In the genomic region with DNA sequence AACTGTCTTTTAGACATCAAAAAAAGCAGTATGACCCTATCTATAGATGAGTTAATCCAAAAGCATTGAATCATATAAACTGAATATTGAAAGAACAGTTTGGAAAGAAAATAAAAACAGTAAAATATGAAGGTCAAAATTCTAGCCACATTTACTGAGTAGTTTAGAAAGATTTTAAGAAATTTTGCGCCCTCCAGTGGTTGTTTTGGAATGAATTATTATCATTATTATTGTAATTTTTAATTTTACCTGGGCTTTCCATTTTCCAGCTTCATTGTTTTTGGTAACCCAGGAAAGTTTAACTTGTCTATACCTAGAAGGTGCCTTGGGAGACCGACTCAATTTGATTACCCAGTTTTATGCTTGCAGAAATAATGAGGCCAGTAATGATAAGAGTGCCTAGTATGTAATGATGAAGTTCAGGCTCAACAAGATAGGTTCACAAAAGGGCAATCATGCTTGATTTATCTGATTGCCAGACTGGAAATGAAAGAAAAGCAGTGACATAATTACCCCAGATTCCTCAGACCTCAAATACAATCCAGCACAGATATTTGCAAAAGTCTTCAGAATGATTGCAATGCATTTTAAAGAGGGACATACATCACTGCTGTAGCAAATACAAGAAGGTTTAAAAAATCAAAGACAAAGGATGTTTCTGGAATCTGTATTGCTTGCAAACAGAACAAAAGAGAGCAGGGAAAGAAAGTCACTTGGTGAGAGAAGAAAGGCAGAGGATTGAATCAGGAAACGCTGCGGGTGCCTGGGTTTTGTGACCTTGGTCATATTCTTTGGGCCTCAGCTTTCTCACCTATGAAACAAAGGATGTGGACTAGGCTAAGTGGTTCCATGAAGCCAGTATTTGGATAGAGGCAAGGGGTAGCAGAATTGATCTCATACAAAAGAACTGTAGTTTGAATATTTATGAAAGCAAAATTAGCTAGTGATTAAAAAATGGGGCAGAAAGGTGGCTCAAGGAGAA, we compare ENCODE assay signal across 8 cellular contexts.
DNase-seq lines count a peak whose midpoint lies in the region; ATAC-seq, FAIRE-seq and TF ChIP-seq lines count a peak whose summit lies in the region.

No MANE protein-coding gene starts in this region.

- POLR2A ChIA-PET in A549 (lab: Yijun Ruan, JAX) = interaction anchor here (0.7 kb wide), 1 partner anchor 78 kb away, joined by 4 read pairs; no protein-coding TSS in a partner anchor
- POLR2A ChIA-PET in PC-3 (lab: Charles Lee; ENCODE audit: unreplicated experiment) = no interaction called here

- no peaks in the 10 kb centered on the region for H3K79me2 ChIP-seq in GM23338 (replicated peaks; ENCODE audit: insufficient read depth)
- H3K79me2 ChIP-seq in PC-3 (ENCODE audit: low read length) = no peaks in the 10 kb centered on the region

- H3K9ac ChIP-seq in PC-3 (ENCODE audit: low read length) = no peak overlapping the region

- H3K27me3 Mint-ChIP-seq in GM23338 (ENCODE audit: insufficient read depth, low read depth, poor library complexity) = peaks cover 2% of the 10 kb centered on the region
- peaks cover 11% of the 10 kb centered on the region for H3K27me3 Mint-ChIP-seq in stimulated activated naive CD8-positive, alpha-beta T cell treated with anti-CD3 and anti-CD28 coated beads, Interleukin-15, amount 100 ng/mL, for 72 hours

- H3K27ac ChIP-seq in A549 (no peak overlapping the region), GM23338 (ENCODE audit: low read depth) (no peak overlapping the region), PC-3 (ENCODE audit: low read length) (no peak overlapping the region)

- FAIRE-seq in A549 (lab: Jason Lieb, UNC) = no peak

- H3K36me3 ChIP-seq in GM23338 (ENCODE audit: insufficient read depth) = no peaks in the 10 kb centered on the region
- no peaks in the 10 kb centered on the region for H3K36me3 ChIP-seq in PC-3 (ENCODE audit: low read depth, low read length)

- H3K4me2 ChIP-seq in A549 = no peak overlapping the region
- H3K4me2 ChIP-seq in GM23338 = no peak overlapping the region
- H3K4me2 ChIP-seq in PC-3 (ENCODE audit: low read length) = no peak overlapping the region

- H3F3A ChIP-seq in GM23338 (replicated peaks; ENCODE audit: low read depth) (no peaks in the 10 kb centered on the region), PC-3 (ENCODE audit: low read length, unreplicated experiment) (no peaks in the 10 kb centered on the region)

- no peak for TF ChIP-seq EP300 in A549 (IDR thresholded peaks at IDR 0.05)

- no peaks in the 10 kb centered on the region for H3K9me2 ChIP-seq in GM23338 (ENCODE audit: insufficient read depth)
- H3K9me2 ChIP-seq in PC-3 (replicated peaks; ENCODE audit: low read length) = no peaks in the 10 kb centered on the region

- CTCF ChIA-PET in A549 (lab: Yijun Ruan, JAX) (interaction anchor here (0.7 to 2.8 kb wide), 15 partner anchors 9 to 1182 kb away, joined by 3 to 13 read pairs (median 4); a partner anchor contains a TSS), PC-3 (lab: Charles Lee) (interaction anchor here (0.7 to 1.0 kb wide), 3 partner anchors 13 to 152 kb away, joined by 3 read pairs; no protein-coding TSS in a partner anchor)

- ATAC-seq in A549 = no peak
- peak; percentile 53 for ATAC-seq in GM23338
- no peak for ATAC-seq in PC-3
- no peak for ATAC-seq in stimulated activated naive CD8-positive, alpha-beta T cell treated with anti-CD3 and anti-CD28 coated beads, Interleukin-15, amount 100 ng/mL, for 72 hours
- no peak for ATAC-seq in HG03342 (IDR thresholded peaks at IDR 0.05; ENCODE audit: unreplicated experiment)
- no peak for ATAC-seq in GM18907 (IDR thresholded peaks at IDR 0.05; ENCODE audit: unreplicated experiment)

- H3K4me1 Mint-ChIP-seq in GM23338 = peaks cover 23% of the 10 kb centered on the region
- peaks cover 8% of the 10 kb centered on the region for H3K4me1 Mint-ChIP-seq in stimulated activated naive CD8-positive, alpha-beta T cell treated with anti-CD3 and anti-CD28 coated beads, Interleukin-15, amount 100 ng/mL, for 72 hours

- H3K27ac Mint-ChIP-seq in GM23338 = no peak overlapping the region
- H3K27ac Mint-ChIP-seq in stimulated activated naive CD8-positive, alpha-beta T cell treated with anti-CD3 and anti-CD28 coated beads, Interleukin-15, amount 100 ng/mL, for 72 hours = no peak overlapping the region

- no peaks in the 10 kb centered on the region for H3K27me3 ChIP-seq in GM23338 (ENCODE audit: insufficient read depth)
- no peaks in the 10 kb centered on the region for H3K27me3 ChIP-seq in PC-3 (ENCODE audit: low read length)

- H3K4me1 ChIP-seq in A549 (no peaks in the 10 kb centered on the region), GM23338 (ENCODE audit: insufficient read depth) (peaks cover 16% of the 10 kb centered on the region; the same call in 1 of the 2 replicates), PC-3 (ENCODE audit: insufficient read depth, low read length) (no peaks in the 10 kb centered on the region)

- WGBS in A549 (ENCODE audit: missing lambda C conversion rate) = 45% methylated on average over 4 of the region's 4 CpGs

- no peaks in the 10 kb centered on the region for H3K36me3 Mint-ChIP-seq in GM23338 (ENCODE audit: low read depth)

- intact Hi-C loops in PC-3 (cut with micrococcal nuclease) = loop anchor here (1.0 to 10.0 kb wide), 6 partner anchors 60 to 1180 kb away; no protein-coding TSS in a partner anchor

- H3K9me3 ChIP-seq in A549 (no peaks in the 10 kb centered on the region), PC-3 (ENCODE audit: low read length) (no peaks in the 10 kb centered on the region)

- peak; percentile 47 to 65 for TF ChIP-seq RAD21 in A549 (conservative IDR thresholded peaks at IDR 0.05 in 1 of 2, IDR thresholded peaks at IDR 0.05 in 1 of 2)

- H3K9me3 Mint-ChIP-seq in GM23338 = no peaks in the 10 kb centered on the region
- no peaks in the 10 kb centered on the region for H3K9me3 Mint-ChIP-seq in stimulated activated naive CD8-positive, alpha-beta T cell treated with anti-CD3 and anti-CD28 coated beads, Interleukin-15, amount 100 ng/mL, for 72 hours

- TF ChIP-seq CTCF in A549 (IDR thresholded peaks at IDR 0.05) (peak; percentile 61), GM23338 (conservative IDR thresholded peaks at IDR 0.05; ENCODE audit: low read depth in 2 of 2) (peak in 1 of 2 experiments; percentile 66; a peak in 3 of 4 replicates), PC-3 (conservative IDR thresholded peaks at IDR 0.05; ENCODE audit: low read depth, low read length) (peak; percentile 62), fibroblast of villous mesenchyme (IDR thresholded peaks at IDR 0.05; ENCODE audit: insufficient read depth, low read depth, low read length) (peak; percentile 19)

- TF ChIP-seq POLR2A in A549 (IDR thresholded peaks at IDR 0.05; ENCODE audit: low read length) = no peak

- H4K20me1 ChIP-seq in GM23338 (replicated peaks; ENCODE audit: insufficient read depth) (no peaks in the 10 kb centered on the region), PC-3 (ENCODE audit: low read length) (no peaks in the 10 kb centered on the region)

- no peak overlapping the region for H3K4me3 ChIP-seq in A549
- H3K4me3 ChIP-seq in GM23338 = no peak overlapping the region
- no peak overlapping the region for H3K4me3 ChIP-seq in PC-3 (ENCODE audit: low read length)
- no peak overlapping the region for H3K4me3 ChIP-seq in fibroblast of villous mesenchyme (ENCODE audit: low read depth, low read length)

- DNase-seq in A549 (ENCODE audit: low read depth in 1 of 2, low spot score in 1 of 2) (peak in 1 of 2 experiments; percentile 12), GM23338 (ENCODE audit: low spot score) (peak; percentile 29), PC-3 (peak; percentile 62), fibroblast of villous mesenchyme (ENCODE audit: low read depth) (peak; percentile 20), HuH-7.5 (ENCODE audit: low spot score) (no peak)
- DNase-seq in stimulated activated naive CD8-positive, alpha-beta T cell treated with anti-CD3 and anti-CD28 coated beads, Interleukin-15, amount 100 ng/mL, for 72 hours = no peak

- H2AFZ ChIP-seq in GM23338 (no peak overlapping the region), PC-3 (ENCODE audit: low read length) (no peak overlapping the region)

- H3K4me3 Mint-ChIP-seq in GM23338 = no peak overlapping the region
- H3K4me3 Mint-ChIP-seq in stimulated activated naive CD8-positive, alpha-beta T cell treated with anti-CD3 and anti-CD28 coated beads, Interleukin-15, amount 100 ng/mL, for 72 hours = no peak overlapping the region

- BruUV-seq in PC-3 (replicated peaks; lab: Mats Ljungman, UMichigan) = no TSS peak

TF ChIP-seq in A549, 52 proteins besides CTCF, POLR2A, EP300 and RAD21 (continues in another document):
- TF ChIP-seq SMC3 (IDR thresholded peaks at IDR 0.05) = peak; percentile 73

Comparison
In these comparisons a context has a peak if more than half of its experiments do, and no peak if none do; other contexts are left out.
1. DNase-seq: peak in GM23338 (single experiment), PC-3 (single experiment) and fibroblast of villous mesenchyme (single experiment); none in stimulated activated naive CD8-positive, alpha-beta T cell treated with anti-CD3 and anti-CD28 coated beads, Interleukin-15, amount 100 ng/mL, for 72 hours (0 of 2) and HuH-7.5 (single experiment).